23 cellular contexts compared by ENCODE assay signal in the genomic region with DNA sequence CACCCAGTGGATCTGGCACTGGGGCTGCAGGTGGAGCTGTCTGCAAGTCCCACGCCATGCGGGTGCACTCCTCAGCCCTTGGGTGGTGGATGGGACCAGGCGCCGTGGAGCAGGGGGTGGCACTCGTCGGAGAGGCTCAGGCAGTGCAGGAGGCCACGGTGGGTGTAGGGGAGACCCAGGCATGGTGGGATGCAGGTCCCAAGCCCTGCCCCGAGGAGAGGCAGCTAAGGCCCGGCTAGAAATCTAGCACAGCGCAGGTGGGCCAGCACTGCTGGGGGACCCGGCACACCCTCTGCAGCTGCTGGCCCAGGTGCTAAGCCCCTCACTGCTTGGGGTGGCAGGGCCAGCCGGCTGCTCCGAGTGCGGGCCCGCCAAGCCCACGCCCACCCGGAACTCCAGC. TPM values are rescaled to one million over a fixed set of nuclear protein-coding genes. Genes with fewer than 3 reads are reported as not detected.
DNase-seq lines count a peak whose midpoint lies in the region; ATAC-seq, FAIRE-seq and TF ChIP-seq lines count a peak whose summit lies in the region.
"Had no signal": no experiment of that assay in that cellular context is flagged by ENCODE, and none has a peak within 500 bp of the region (broad histone marks: within the 10 kb centered on the region; RNA-seq: fewer than 3 reads in every experiment).

No MANE protein-coding gene starts in this region.

- no peaks in the 10 kb centered on the region for H3K9me3 Mint-ChIP-seq in MCF 10A (ENCODE audit: unreplicated experiment)
- no peaks in the 10 kb centered on the region for H3K9me3 Mint-ChIP-seq in stimulated activated memory B cell treated with anti-CD40 and anti-IgM and Interleukin-4, amounts not matched to agents 10 μg/mL and 1 μg/mL and 100 μg/mL, for 72 hours
- H3K9me3 Mint-ChIP-seq: CD4-positive, alpha-beta T cell; CD8-positive, alpha-beta T cell had no signal

- no CpG with 5 or more reads among the region's 17 CpGs for WGBS in neuronal stem cell (ENCODE audit: extremely low coverage in 2 of 2, insufficient read length in 2 of 2, insufficient replicate concordance in 1 of 2), 2 donors
- WGBS in trophoblast cell (ENCODE audit: extremely low coverage, insufficient coverage, insufficient read length), result no CpG with 5 or more reads among the region's 17 CpGs

- H4K8ac ChIP-seq in neuronal stem cell (ENCODE audit: low read depth, low read length) (peak overlapping the region; percentile 43), trophoblast cell (ENCODE audit: low read depth, low read length) (no peak overlapping the region)

- H2BK120ac ChIP-seq in neuronal stem cell (ENCODE audit: low read depth, low read length) (no peak overlapping the region), trophoblast cell (ENCODE audit: insufficient read depth, low read length, poor library complexity) (no peak overlapping the region)

- H2AK5ac ChIP-seq in neuronal stem cell (ENCODE audit: low read depth, low read length) (no peak overlapping the region), trophoblast cell (ENCODE audit: low read length) (no peak overlapping the region)

- H3K23ac ChIP-seq in neuronal stem cell (ENCODE audit: low read depth, low read length, poor library complexity) (no peak overlapping the region), trophoblast cell (ENCODE audit: low read length) (no peak overlapping the region)

- H3K27ac ChIP-seq in breast epithelium, result no peak overlapping the region
- no peak overlapping the region for H3K27ac ChIP-seq in kidney (ENCODE audit: low read depth in 2 of 2, low read length in 2 of 2)
- H3K27ac ChIP-seq in neuronal stem cell (replicated peaks; ENCODE audit: low read length), result no peak overlapping the region
- H3K27ac ChIP-seq in trophoblast cell (ENCODE audit: low read depth, low read length), result no peak overlapping the region
- H3K27ac ChIP-seq: 22Rv1; A549; BLaER1 treated with 17β-estradiol and CSF1 and Interleukin-3, amounts not matched to agents 10 nM and 100 nM; C4-2B had no signal

- ATAC-seq in stimulated activated memory B cell treated with anti-CD40 and anti-IgM and Interleukin-4, amounts not matched to agents 10 μg/mL and 1 μg/mL and 100 μg/mL, for 72 hours, result peak; percentile 44
- ATAC-seq in HG03159 (IDR thresholded peaks at IDR 0.05; ENCODE audit: unreplicated experiment), result no peak
- ATAC-seq: A549; CD8-positive, alpha-beta T cell had no signal

- H3K4me3 Mint-ChIP-seq in MCF 10A (ENCODE audit: unreplicated experiment), result no peak overlapping the region
- no peak overlapping the region for H3K4me3 Mint-ChIP-seq in stimulated activated memory B cell treated with anti-CD40 and anti-IgM and Interleukin-4, amounts not matched to agents 10 μg/mL and 1 μg/mL and 100 μg/mL, for 72 hours
- H3K4me3 Mint-ChIP-seq: B cell; CD4-positive, alpha-beta T cell; CD8-positive, alpha-beta T cell had no signal

- TF ChIP-seq CTCF in MCF 10A (IDR thresholded peaks at IDR 0.05; ENCODE audit: unreplicated experiment), result no peak
- no peak for TF ChIP-seq CTCF in breast epithelium (IDR thresholded peaks at IDR 0.05)
- TF ChIP-seq CTCF in kidney (IDR thresholded peaks at IDR 0.05; ENCODE audit: borderline replicate concordance, extremely low read depth, insufficient read depth), result no peak

- BruUV-seq in MCF 10A (replicated peaks; lab: Mats Ljungman, UMichigan), result no TSS peak

- H3K4me1 ChIP-seq in breast epithelium (no peaks in the 10 kb centered on the region), kidney (ENCODE audit: control insufficient read depth in 1 of 2, insufficient read depth in 1 of 2, low read depth in 1 of 2, low read length in 2 of 2) (no peaks in the 10 kb centered on the region), neuronal stem cell (ENCODE audit: control insufficient read depth in 2 of 2, insufficient read depth in 1 of 2, low read depth in 1 of 2, low read length in 2 of 2) (no peaks in the 10 kb centered on the region), trophoblast cell (ENCODE audit: control insufficient read depth in 1 of 2, insufficient read depth in 2 of 2, low read length in 2 of 2) (no peaks in the 10 kb centered on the region)
- H3K4me1 ChIP-seq: A549; BLaER1 treated with 17β-estradiol and CSF1 and Interleukin-3, amounts not matched to agents 10 nM and 100 nM; Caco-2 had no signal

- POLR2A ChIA-PET in MCF 10A (lab: Yijun Ruan, JAX), result interaction anchor here (0.6 to 9.3 kb wide), 4 partner anchors 16 to 283 kb away, joined by 3 to 95 read pairs (median 4); no protein-coding TSS in a partner anchor

- no peak for FAIRE-seq in kidney (lab: Jason Lieb, UNC)
- FAIRE-seq: A549, D721Med, G401.6, GM12891, GM19239 had no signal

- H3K27ac Mint-ChIP-seq in MCF 10A (ENCODE audit: low read depth, unreplicated experiment), result peak overlapping the region; percentile 61
- H3K27ac Mint-ChIP-seq in stimulated activated memory B cell treated with anti-CD40 and anti-IgM and Interleukin-4, amounts not matched to agents 10 μg/mL and 1 μg/mL and 100 μg/mL, for 72 hours, result no peak overlapping the region
- H3K27ac Mint-ChIP-seq: B cell; CD4-positive, alpha-beta T cell; CD8-positive, alpha-beta T cell had no signal

- H3K9me3 ChIP-seq in breast epithelium (no peaks in the 10 kb centered on the region), kidney (ENCODE audit: control insufficient read depth in 1 of 2, low read length in 2 of 2) (no peaks in the 10 kb centered on the region), neuronal stem cell (replicated peaks in 1 of 2; ENCODE audit: control insufficient read depth in 2 of 2, insufficient read depth in 1 of 2, low read depth in 1 of 2, low read length in 2 of 2) (no peaks in the 10 kb centered on the region), trophoblast cell (ENCODE audit: insufficient read depth, low read depth, low read length) (peaks cover 3% of the 10 kb centered on the region)
- H3K9me3 ChIP-seq: Caco-2 had no signal

- H3K4me2 ChIP-seq in neuronal stem cell (ENCODE audit: insufficient read depth, low read length, poor library complexity, severe bottlenecking) (no peak overlapping the region), trophoblast cell (ENCODE audit: low read length) (no peak overlapping the region)
- H3K4me2 ChIP-seq: A549; BLaER1 treated with 17β-estradiol and CSF1 and Interleukin-3, amounts not matched to agents 10 nM and 100 nM had no signal

- H3K4ac ChIP-seq in neuronal stem cell (ENCODE audit: low read length) (no peak overlapping the region), trophoblast cell (ENCODE audit: low read depth, low read length) (no peak overlapping the region)

- peaks cover 19% of the 10 kb centered on the region for H3K4me1 Mint-ChIP-seq in MCF 10A (ENCODE audit: insufficient read depth, unreplicated experiment)
- no peaks in the 10 kb centered on the region for H3K4me1 Mint-ChIP-seq in stimulated activated memory B cell treated with anti-CD40 and anti-IgM and Interleukin-4, amounts not matched to agents 10 μg/mL and 1 μg/mL and 100 μg/mL, for 72 hours
- H3K4me1 Mint-ChIP-seq: B cell had no signal

- H4K91ac ChIP-seq in neuronal stem cell (ENCODE audit: low read depth, low read length, poor library complexity), result no peak overlapping the region
- no peak overlapping the region for H4K91ac ChIP-seq in trophoblast cell (ENCODE audit: low read depth, low read length)

- H3K9ac ChIP-seq in kidney (ENCODE audit: low read length in 2 of 2) (no peak overlapping the region), neuronal stem cell (ENCODE audit: low read depth, low read length, poor library complexity) (no peak overlapping the region), trophoblast cell (ENCODE audit: low read length) (no peak overlapping the region)
- H3K9ac ChIP-seq: BLaER1 treated with 17β-estradiol and CSF1 and Interleukin-3, amounts not matched to agents 10 nM and 100 nM had no signal

- H4K12ac ChIP-seq in trophoblast cell (ENCODE audit: low read depth, low read length), result no peak overlapping the region

- CTCF ChIA-PET in MCF 10A (lab: Yijun Ruan, JAX), result interaction anchor here (0.9 to 1.8 kb wide), 3 partner anchors 28 to 81 kb away, joined by 3 to 5 read pairs (median 3); a partner anchor contains a TSS

- no peaks in the 10 kb centered on the region for H3K27me3 Mint-ChIP-seq in MCF 10A (ENCODE audit: insufficient read depth, unreplicated experiment)
- H3K27me3 Mint-ChIP-seq in stimulated activated memory B cell treated with anti-CD40 and anti-IgM and Interleukin-4, amounts not matched to agents 10 μg/mL and 1 μg/mL and 100 μg/mL, for 72 hours, result peaks cover 3% of the 10 kb centered on the region

- H3K36me3 Mint-ChIP-seq in MCF 10A (ENCODE audit: insufficient read depth, unreplicated experiment), result no peaks in the 10 kb centered on the region
- H3K36me3 Mint-ChIP-seq in stimulated activated memory B cell treated with anti-CD40 and anti-IgM and Interleukin-4, amounts not matched to agents 10 μg/mL and 1 μg/mL and 100 μg/mL, for 72 hours, result no peaks in the 10 kb centered on the region
- H3K36me3 Mint-ChIP-seq: CD8-positive, alpha-beta T cell had no signal

- H2AFZ ChIP-seq in neuronal stem cell (ENCODE audit: low read length), result no peak overlapping the region
- H2AFZ ChIP-seq in trophoblast cell (ENCODE audit: insufficient read depth, low read length, poor library complexity), result no peak overlapping the region

- H3K4me3 ChIP-seq in breast epithelium (no peak overlapping the region), kidney (ENCODE audit: low read length in 2 of 2) (no peak overlapping the region), neuronal stem cell (ENCODE audit: low read length in 2 of 2) (no peak overlapping the region), trophoblast cell (ENCODE audit: low read depth, low read length) (no peak overlapping the region)
- H3K4me3 ChIP-seq: A549; BLaER1 treated with 17β-estradiol and CSF1 and Interleukin-3, amounts not matched to agents 10 nM and 100 nM had no signal

- intact Hi-C loops in MCF 10A (cut with micrococcal nuclease) (no loop called here), breast epithelium (cut with DNase I; ENCODE audit: low total_unique reads) (loop anchor here (10.0 kb wide), 1 partner anchor 1657 kb away; no protein-coding TSS in a partner anchor), kidney (cut with DNase I) (no loop called here)

- no peak overlapping the region for H2BK12ac ChIP-seq in neuronal stem cell (ENCODE audit: low read length)
- no peak overlapping the region for H2BK12ac ChIP-seq in trophoblast cell (ENCODE audit: low read length)

- no peak overlapping the region for H2BK5ac ChIP-seq in neuronal stem cell (ENCODE audit: low read length)
- H2BK5ac ChIP-seq in trophoblast cell (ENCODE audit: low read depth, low read length, poor library complexity), result no peak overlapping the region

- H3K27me3 ChIP-seq in breast epithelium, result no peaks in the 10 kb centered on the region
- H3K27me3 ChIP-seq in neuronal stem cell (ENCODE audit: control insufficient read depth in 3 of 3, insufficient read depth in 3 of 3, low read depth in 1 of 3, low read length in 3 of 3), result no peaks in the 10 kb centered on the region
- H3K27me3 ChIP-seq in trophoblast cell (ENCODE audit: insufficient read depth, low read length), result no peaks in the 10 kb centered on the region
- H3K27me3 ChIP-seq: BLaER1 treated with 17β-estradiol and CSF1 and Interleukin-3, amounts not matched to agents 10 nM and 100 nM had no signal

- DNase-seq in MCF 10A (ENCODE audit: unreplicated experiment), result no peak
- no peak for DNase-seq in breast epithelium (ENCODE audit: low spot score in 2 of 2)
- peak; percentile 60 for DNase-seq in kidney
- no peak for DNase-seq in neuronal stem cell (ENCODE audit: low spot score)
- DNase-seq in trophoblast cell, result no peak
- DNase-seq: AML-193; Caco-2; Calu3; CD4-positive, alpha-beta T cell; CD8-positive, alpha-beta T cell; DMS79 treated with DMSO at 0.1 percent for 48 hours; GF-D8 had no signal

- H3K36me3 ChIP-seq in breast epithelium, result no peaks in the 10 kb centered on the region
- H3K36me3 ChIP-seq in kidney (ENCODE audit: control insufficient read depth in 1 of 2, insufficient read depth in 2 of 2, low read length in 2 of 2), result no peaks in the 10 kb centered on the region
- H3K36me3 ChIP-seq in neuronal stem cell (replicated peaks in 1 of 2; ENCODE audit: control insufficient read depth in 2 of 2, insufficient read depth in 2 of 2, low read length in 2 of 2), result no peaks in the 10 kb centered on the region
- H3K36me3 ChIP-seq in trophoblast cell (ENCODE audit: control insufficient read depth in 1 of 2, insufficient read depth in 2 of 2, low read length in 2 of 2), result no peaks in the 10 kb centered on the region

- TF ChIP-seq POLR2A in breast epithelium (IDR thresholded peaks at IDR 0.05), result no peak

- no peak overlapping the region for H3K18ac ChIP-seq in neuronal stem cell (ENCODE audit: low read length)
- no peak overlapping the region for H3K18ac ChIP-seq in trophoblast cell (ENCODE audit: low read length)

- H2BK15ac ChIP-seq in neuronal stem cell (ENCODE audit: low read length), result no peak overlapping the region

- H3K79me2 ChIP-seq in trophoblast cell (ENCODE audit: control insufficient read depth, insufficient read depth, low read length, poor library complexity), result no peaks in the 10 kb centered on the region

- peaks cover 3% of the 10 kb centered on the region for H3K79me1 ChIP-seq in neuronal stem cell (ENCODE audit: low read depth, low read length)
- H3K79me1 ChIP-seq in trophoblast cell (ENCODE audit: low read length), result no peaks in the 10 kb centered on the region

- no peak overlapping the region for H3K14ac ChIP-seq in neuronal stem cell (ENCODE audit: low read length)
- no peak overlapping the region for H3K14ac ChIP-seq in trophoblast cell (ENCODE audit: low read length)

RNA-seq across cellular contexts. Expression of a gene that starts 25.7 kb away (rescaled TPM):
- 14.1 and 15.3 TPM in 2 replicates for total RNA-seq in MCF 10A (2022)
- total RNA-seq in breast epithelium, result 1 to 10 TPM in 2 of 3 donors, under 1 TPM in 1; 0.66 to 1.8 (median 1.8) TPM
- total RNA-seq in kidney, result 0.38 TPM
- not detected for polyA plus RNA-seq in kidney (ENCODE audit: insufficient read depth, low read depth, low replicate concordance)
- 0.03 TPM for polyA plus RNA-seq in neuronal stem cell (2013, experiment 1 of 2)
- polyA plus RNA-seq in neuronal stem cell (2013, experiment 2 of 2), result 0.04 TPM
- 1.1 and 1.2 TPM in 2 replicates for polyA plus RNA-seq in trophoblast cell (2013)
- total RNA-seq: B cell; Caco-2; CD8-positive, alpha-beta T cell had no signal

RNA-seq across cellular contexts. Expression of a gene that starts 39.7 kb away (rescaled TPM):
- total RNA-seq in MCF 10A (2022), result 39.9 and 41.8 TPM in 2 replicates
- total RNA-seq in breast epithelium, result 10 to 100 TPM; 31.8 to 48.7 (median 40.3) TPM
- 26.5 TPM for total RNA-seq in kidney
- polyA plus RNA-seq in kidney (ENCODE audit: insufficient read depth, low read depth, low replicate concordance), result 42.9 TPM
- 59.7 TPM for polyA plus RNA-seq in neuronal stem cell (2013, experiment 1 of 2)
- 62.0 TPM for polyA plus RNA-seq in neuronal stem cell (2013, experiment 2 of 2)
- polyA plus RNA-seq in trophoblast cell (2013), result 48.8 and 50.6 TPM in 2 replicates
